32 cellular contexts compared by ENCODE assay signal in the genomic region with DNA sequence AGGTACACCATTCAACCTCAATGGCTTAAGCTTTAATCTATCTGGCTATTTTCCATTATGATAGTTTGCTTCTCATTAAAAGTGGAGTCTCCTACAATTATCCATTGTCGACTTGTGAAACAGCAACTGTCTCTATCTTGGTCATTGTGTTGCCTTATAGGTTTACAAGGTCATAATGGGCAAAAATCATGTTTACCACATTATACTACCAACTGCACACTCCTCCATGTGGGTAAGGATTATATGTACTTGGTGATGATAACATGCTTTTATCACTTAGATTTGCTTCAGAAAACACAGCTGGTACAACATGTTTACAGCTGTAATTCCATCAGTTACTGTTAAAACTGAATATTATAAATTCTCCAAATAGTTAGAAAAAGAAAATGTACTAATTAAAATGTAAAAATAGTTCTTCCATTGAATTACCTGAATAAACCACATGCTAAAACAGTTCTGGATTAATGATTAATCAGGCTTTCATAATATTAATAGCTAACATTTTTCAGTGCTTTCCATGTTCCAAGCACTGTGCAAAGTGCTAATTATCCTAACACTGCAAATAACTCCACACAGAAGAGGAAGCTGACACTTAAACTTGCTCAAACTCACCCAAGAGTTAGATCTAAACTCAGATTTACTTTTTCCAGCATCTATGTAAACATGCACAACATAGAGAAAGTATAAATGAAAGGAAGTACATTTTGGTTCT.
DNase-seq lines count a peak whose midpoint lies in the region; ATAC-seq and TF ChIP-seq lines count a peak whose summit lies in the region.
"Had no signal": no experiment of that assay in that cellular context is flagged by ENCODE, and none has a peak within 500 bp of the region (broad histone marks: within the 10 kb centered on the region; RNA-seq: fewer than 3 reads in every experiment).

No MANE protein-coding gene starts in this region.

- no peaks in the 10 kb centered on the region for H3K36me3 ChIP-seq in BLaER1 treated with 17β-estradiol and CSF1 and Interleukin-3, amounts not matched to agents 10 nM and 100 nM
- H3K36me3 ChIP-seq in osteoblast (ENCODE audit: insufficient read depth, low read length), result peaks cover 7% of the 10 kb centered on the region
- H3K36me3 ChIP-seq: esophagus squamous epithelium had no signal

- no peak overlapping the region for H3K27ac Mint-ChIP-seq in progenitor cell of endocrine pancreas
- no peak overlapping the region for H3K27ac Mint-ChIP-seq in stimulated activated naive CD8-positive, alpha-beta T cell treated with anti-CD3 and anti-CD28 coated beads, Interleukin-15, amount 100 ng/mL, for 72 hours
- no peak overlapping the region for H3K27ac Mint-ChIP-seq in activated T-helper 2 cell treated with anti-CD3 and anti-CD28 coated beads, Interferon-gamma antibody, Interleukin-2, Interleukin-4, amounts not matched to agents 10 μg/mL and 5 μg/mL and 100 μg/mL, durations not matched to agents 14 hours and 24 hours and 36 hours
- H3K27ac Mint-ChIP-seq: activated B cell treated with CpG ODN at 0.5 μM for 24 hours; activated CD8-positive, alpha-beta memory T cell treated with anti-CD3 and anti-CD28 coated beads, Interleukin-2, amount 10 ng/mL, durations not matched to agents 7 days and 5 days; endodermal cell; IgD-negative memory B cell; memory B cell; T-helper 1 cell treated with Interleukin-12 subunit alpha and Interleukin-12 subunit beta and Interleukin-4 antibody, amounts not matched to agents 30 μg/mL and 1 μg/mL, for 36 hours had no signal

- H3K36me3 Mint-ChIP-seq in progenitor cell of endocrine pancreas (ENCODE audit: insufficient read depth), result no peaks in the 10 kb centered on the region
- H3K36me3 Mint-ChIP-seq in activated T-helper 2 cell treated with anti-CD3 and anti-CD28 coated beads, Interferon-gamma antibody, Interleukin-2, Interleukin-4, amounts not matched to agents 10 μg/mL and 5 μg/mL and 100 μg/mL, durations not matched to agents 14 hours and 24 hours and 36 hours (ENCODE audit: low read depth), result no peaks in the 10 kb centered on the region
- H3K36me3 Mint-ChIP-seq: activated CD8-positive, alpha-beta memory T cell treated with anti-CD3 and anti-CD28 coated beads, Interleukin-2, amount 10 ng/mL, durations not matched to agents 7 days and 5 days; IgD-negative memory B cell; memory B cell had no signal

- no peak for ATAC-seq in foreskin keratinocyte
- no peak for ATAC-seq in stimulated activated naive CD8-positive, alpha-beta T cell treated with anti-CD3 and anti-CD28 coated beads, Interleukin-15, amount 100 ng/mL, for 72 hours
- ATAC-seq: activated CD8-positive, alpha-beta memory T cell treated with anti-CD3 and anti-CD28 coated beads, Interleukin-2, amount 10 ng/mL, durations not matched to agents 7 days and 5 days; activated T-cell treated with anti-CD3 and anti-CD28 coated beads, Interleukin-2, amount 50 U/mL, for 4 hours; heart right ventricle; right cardiac atrium had no signal

- DNase-seq in NCI-H526 treated with DMSO at 0.1 percent for 48 hours (lab: John Stamatoyannopoulos, UW), result peak; percentile 8
- DNase-seq in epithelial cell of prostate (ENCODE audit: low read depth, low spot score), result no peak
- DNase-seq in osteoblast (ENCODE audit: insufficient read length, low spot score, missing footprints), result no peak
- no peak for DNase-seq in foreskin keratinocyte
- DNase-seq in progenitor cell of endocrine pancreas (ENCODE audit: low spot score, unreplicated experiment), result no peak
- no peak for DNase-seq in stimulated activated naive CD8-positive, alpha-beta T cell treated with anti-CD3 and anti-CD28 coated beads, Interleukin-15, amount 100 ng/mL, for 72 hours
- no peak for DNase-seq in activated T-helper 2 cell treated with anti-CD3 and anti-CD28 coated beads, Interferon-gamma antibody, Interleukin-2, Interleukin-4, amounts not matched to agents 10 μg/mL and 5 μg/mL and 100 μg/mL, durations not matched to agents 14 hours and 24 hours and 36 hours (ENCODE audit: low spot score)
- DNase-seq: activated B cell treated with CpG ODN at 0.5 μM for 24 hours; activated CD4-positive, alpha-beta T cell treated with anti-CD3 and anti-CD28 coated beads, Interleukin-2, amount 50 U/mL, for 1 hour; activated CD8-positive, alpha-beta memory T cell treated with anti-CD3 and anti-CD28 coated beads, Interleukin-2, amount 10 ng/mL, durations not matched to agents 7 days and 5 days; activated T-cell treated with anti-CD3 and anti-CD28 coated beads, Interleukin-2, amount 50 U/mL, for 4 hours; C1 segment of cervical spinal cord; Caco-2; caudate nucleus; DMS79 treated with DMSO at 0.1 percent for 48 hours; endodermal cell; esophagus squamous epithelium; GDM1; heart right ventricle; NCI-H1048; NCI-H1694 treated with DMSO at 0.1 percent for 48 hours; NCI-H2171; OCI-M1; right cardiac atrium; Right ventricle myocardium superior; stimulated activated CD4-positive, alpha-beta T cell treated with anti-CD3 and anti-CD28 coated beads, Interleukin-4, amount 100 ng/mL, for 1 hour had no signal

- peak overlapping the region in 9 of 11 experiments; percentile 7 to 80 (median 44); a peak in 14 of 22 replicates for H3K4me2 ChIP-seq in BLaER1 treated with 17β-estradiol and CSF1 and Interleukin-3, amounts not matched to agents 10 nM and 100 nM
- no peak overlapping the region for H3K4me2 ChIP-seq in osteoblast (ENCODE audit: insufficient read depth, low read length)

- intact Hi-C loops in activated T-helper 2 cell treated with anti-CD3 and anti-CD28 coated beads, Interferon-gamma antibody, Interleukin-2, Interleukin-4, amounts not matched to agents 10 μg/mL and 5 μg/mL and 100 μg/mL, durations not matched to agents 14 hours and 24 hours and 36 hours (cut with micrococcal nuclease), result loop anchor here (2.0 kb wide), 1 partner anchor 700 kb away; no protein-coding TSS in a partner anchor

- H3K9me3 Mint-ChIP-seq in progenitor cell of endocrine pancreas (ENCODE audit: low read depth), result no peaks in the 10 kb centered on the region
- no peaks in the 10 kb centered on the region for H3K9me3 Mint-ChIP-seq in stimulated activated naive CD8-positive, alpha-beta T cell treated with anti-CD3 and anti-CD28 coated beads, Interleukin-15, amount 100 ng/mL, for 72 hours
- no peaks in the 10 kb centered on the region for H3K9me3 Mint-ChIP-seq in activated T-helper 2 cell treated with anti-CD3 and anti-CD28 coated beads, Interferon-gamma antibody, Interleukin-2, Interleukin-4, amounts not matched to agents 10 μg/mL and 5 μg/mL and 100 μg/mL, durations not matched to agents 14 hours and 24 hours and 36 hours
- H3K9me3 Mint-ChIP-seq: activated B cell treated with CpG ODN at 0.5 μM for 24 hours; activated T-cell treated with anti-CD3 and anti-CD28 coated beads, Interleukin-2, amount 50 U/mL, for 4 hours; endodermal cell; IgD-negative memory B cell; memory B cell; T-helper 1 cell treated with Interleukin-12 subunit alpha and Interleukin-12 subunit beta and Interleukin-4 antibody, amounts not matched to agents 30 μg/mL and 1 μg/mL, for 36 hours had no signal

- peaks cover 35% of the 10 kb centered on the region for H3K79me2 ChIP-seq in osteoblast (ENCODE audit: insufficient read depth, low read length)

- H3K4me1 ChIP-seq in BLaER1 treated with 17β-estradiol and CSF1 and Interleukin-3, amounts not matched to agents 10 nM and 100 nM, result peaks cover 46 to 83% (median 71%) of the 10 kb centered on the region in 10 experiments
- H3K4me1 ChIP-seq in osteoblast (ENCODE audit: insufficient read depth, low read length) (peaks cover 42% of the 10 kb centered on the region), foreskin keratinocyte (peaks cover 41% of the 10 kb centered on the region)

- H3K4me3 Mint-ChIP-seq in progenitor cell of endocrine pancreas (ENCODE audit: low read depth), result no peak overlapping the region
- H3K4me3 Mint-ChIP-seq in stimulated activated naive CD8-positive, alpha-beta T cell treated with anti-CD3 and anti-CD28 coated beads, Interleukin-15, amount 100 ng/mL, for 72 hours, result no peak overlapping the region
- H3K4me3 Mint-ChIP-seq in activated T-helper 2 cell treated with anti-CD3 and anti-CD28 coated beads, Interferon-gamma antibody, Interleukin-2, Interleukin-4, amounts not matched to agents 10 μg/mL and 5 μg/mL and 100 μg/mL, durations not matched to agents 14 hours and 24 hours and 36 hours (ENCODE audit: low read depth), result no peak overlapping the region
- H3K4me3 Mint-ChIP-seq: activated B cell treated with CpG ODN at 0.5 μM for 24 hours; activated CD8-positive, alpha-beta memory T cell treated with anti-CD3 and anti-CD28 coated beads, Interleukin-2, amount 10 ng/mL, durations not matched to agents 7 days and 5 days; activated T-cell treated with anti-CD3 and anti-CD28 coated beads, Interleukin-2, amount 50 U/mL, for 4 hours; endodermal cell; IgD-negative memory B cell; memory B cell; T-helper 1 cell treated with Interleukin-12 subunit alpha and Interleukin-12 subunit beta and Interleukin-4 antibody, amounts not matched to agents 30 μg/mL and 1 μg/mL, for 36 hours had no signal

- no peak overlapping the region; a peak in 1 of 22 replicates for H3K9ac ChIP-seq in BLaER1 treated with 17β-estradiol and CSF1 and Interleukin-3, amounts not matched to agents 10 nM and 100 nM
- H3K9ac ChIP-seq: parathyroid adenoma had no signal

- H3K27me3 Mint-ChIP-seq in progenitor cell of endocrine pancreas, result no peaks in the 10 kb centered on the region
- no peaks in the 10 kb centered on the region for H3K27me3 Mint-ChIP-seq in stimulated activated naive CD8-positive, alpha-beta T cell treated with anti-CD3 and anti-CD28 coated beads, Interleukin-15, amount 100 ng/mL, for 72 hours
- peaks cover 7% of the 10 kb centered on the region for H3K27me3 Mint-ChIP-seq in activated T-helper 2 cell treated with anti-CD3 and anti-CD28 coated beads, Interferon-gamma antibody, Interleukin-2, Interleukin-4, amounts not matched to agents 10 μg/mL and 5 μg/mL and 100 μg/mL, durations not matched to agents 14 hours and 24 hours and 36 hours (ENCODE audit: low read depth)
- H3K27me3 Mint-ChIP-seq: memory B cell had no signal

- no peak overlapping the region for H2AFZ ChIP-seq in osteoblast (ENCODE audit: low read length)
- H2AFZ ChIP-seq: parathyroid adenoma had no signal

- H4K20me1 ChIP-seq in BLaER1 treated with 17β-estradiol and CSF1 and Interleukin-3, amounts not matched to agents 10 nM and 100 nM, result no peaks in the 10 kb centered on the region
- no peaks in the 10 kb centered on the region for H4K20me1 ChIP-seq in osteoblast (ENCODE audit: insufficient read depth, low read length)

- H3K27me3 ChIP-seq in BLaER1 treated with 17β-estradiol and CSF1 and Interleukin-3, amounts not matched to agents 10 nM and 100 nM, result no peaks in the 10 kb centered on the region
- H3K27me3 ChIP-seq in osteoblast (ENCODE audit: insufficient read depth, low read length), result no peaks in the 10 kb centered on the region
- no peaks in the 10 kb centered on the region for H3K27me3 ChIP-seq in foreskin keratinocyte
- H3K27me3 ChIP-seq: esophagus squamous epithelium, heart right ventricle, tibial nerve had no signal

- peaks cover 0 to 10% (median 0%) of the 10 kb centered on the region in 11 experiments; a peak in 8 of 22 replicates for H3K9me3 ChIP-seq in BLaER1 treated with 17β-estradiol and CSF1 and Interleukin-3, amounts not matched to agents 10 nM and 100 nM (replicated peaks in 1 of 11)
- H3K9me3 ChIP-seq in osteoblast (ENCODE audit: low read depth, low read length), result no peaks in the 10 kb centered on the region
- H3K9me3 ChIP-seq: Caco-2, esophagus squamous epithelium, heart right ventricle, tibial nerve had no signal

- TF ChIP-seq CTCF in osteoblast (IDR thresholded peaks at IDR 0.05; ENCODE audit: extremely low read depth, low read depth, low read length) (no peak), foreskin keratinocyte (conservative IDR thresholded peaks at IDR 0.05) (no peak), progenitor cell of endocrine pancreas (IDR thresholded peaks at IDR 0.05; ENCODE audit: unreplicated experiment) (no peak)

- peaks cover 4% of the 10 kb centered on the region for H3K4me1 Mint-ChIP-seq in progenitor cell of endocrine pancreas (ENCODE audit: low read depth)
- no peaks in the 10 kb centered on the region for H3K4me1 Mint-ChIP-seq in stimulated activated naive CD8-positive, alpha-beta T cell treated with anti-CD3 and anti-CD28 coated beads, Interleukin-15, amount 100 ng/mL, for 72 hours
- H3K4me1 Mint-ChIP-seq in activated T-helper 2 cell treated with anti-CD3 and anti-CD28 coated beads, Interferon-gamma antibody, Interleukin-2, Interleukin-4, amounts not matched to agents 10 μg/mL and 5 μg/mL and 100 μg/mL, durations not matched to agents 14 hours and 24 hours and 36 hours (ENCODE audit: low read depth), result peaks cover 1% of the 10 kb centered on the region
- H3K4me1 Mint-ChIP-seq: activated CD8-positive, alpha-beta memory T cell treated with anti-CD3 and anti-CD28 coated beads, Interleukin-2, amount 10 ng/mL, durations not matched to agents 7 days and 5 days; IgD-negative memory B cell; memory B cell had no signal

- no peak overlapping the region for H3K4me3 ChIP-seq in BLaER1 treated with 17β-estradiol and CSF1 and Interleukin-3, amounts not matched to agents 10 nM and 100 nM
- H3K4me3 ChIP-seq in osteoblast (ENCODE audit: insufficient read depth, low read length), result no peak overlapping the region
- H3K4me3 ChIP-seq: esophagus squamous epithelium, heart right ventricle, tibial nerve had no signal

- H3K27ac ChIP-seq in BLaER1 treated with 17β-estradiol and CSF1 and Interleukin-3, amounts not matched to agents 10 nM and 100 nM, result peak overlapping the region in 6 of 11 experiments; percentile 65 to 89 (median 83); a peak in 10 of 22 replicates
- H3K27ac ChIP-seq in epithelial cell of prostate (peak overlapping the region; percentile 48), osteoblast (ENCODE audit: low read depth, low read length) (peak overlapping the region; percentile 21), foreskin keratinocyte (no peak overlapping the region)
- H3K27ac ChIP-seq: esophagus squamous epithelium, heart right ventricle, parathyroid adenoma, tibial nerve had no signal
